13 cellular contexts compared by ENCODE assay signal in genomic region chr11:2890466-2891241, GRCh38. TPM values are rescaled to one million over a fixed set of nuclear protein-coding genes. Genes with fewer than 3 reads are reported as not detected.
DNase-seq lines count a peak whose midpoint lies in the region; ATAC-seq and TF ChIP-seq lines count a peak whose summit lies in the region.
"Had no signal": no experiment of that assay in that cellular context is flagged by ENCODE, and none has a peak within 500 bp of the region (broad histone marks: within the 10 kb centered on the region; RNA-seq: fewer than 3 reads in every experiment).

No MANE protein-coding gene starts in this region.

- no peak overlapping the region for H3T11ph ChIP-seq in H9 (ENCODE audit: low read length)

- DNase-seq in COR-L47 (lab: John Stamatoyannopoulos, UW): peak; percentile 85
- peak; percentile 66 for DNase-seq in NCI-H2029 (lab: John Stamatoyannopoulos, UW)
- peak; percentile 62 for DNase-seq in epithelial cell of esophagus (ENCODE audit: low read depth)
- DNase-seq in H9: no peak
- DNase-seq in PC-9: no peak
- DNase-seq: activated gamma-delta T cell treated with Interleukin-2 at 50 U/mL for 16 hours; effector CD8-positive, alpha-beta T cell; NCI-H1105 had no signal

- no peaks in the 10 kb centered on the region for H4K20me1 ChIP-seq in H9 (ENCODE audit: control insufficient read depth, insufficient read depth, insufficient read length)
- no peaks in the 10 kb centered on the region for H4K20me1 ChIP-seq in PC-9 (ENCODE audit: insufficient read depth)

- H3K4me1 Mint-ChIP-seq in nephron (peaks cover 30% of the 10 kb centered on the region), H9 (peaks cover 24% of the 10 kb centered on the region in 2 experiments)

- peak overlapping the region; percentile 25 for H3K4me3 ChIP-seq in epithelial cell of esophagus (ENCODE audit: low read length)
- no peak overlapping the region for H3K4me3 ChIP-seq in PC-9
- H3K4me3 ChIP-seq: lung had no signal

- H3K9ac ChIP-seq in H9 (ENCODE audit: extremely low read depth, insufficient read length, low read length): no peak overlapping the region

- H4K91ac ChIP-seq in H9 (ENCODE audit: insufficient read length, low read depth, low read length): no peak overlapping the region

- CTCF ChIA-PET in PC-9 (lab: Charles Lee): interaction anchor here (0.7 kb wide), 1 partner anchor 357 kb away, joined by 3 read pairs; no protein-coding TSS in a partner anchor

- H2BK15ac ChIP-seq in H9 (ENCODE audit: low read depth, low read length): no peak overlapping the region

- no TSS peak for BruUV-seq in PC-9 (replicated peaks; lab: Mats Ljungman, UMichigan)

- H2AFZ ChIP-seq in H9 (ENCODE audit: low read length): no peak overlapping the region
- H2AFZ ChIP-seq in PC-9: no peak overlapping the region

- no peaks in the 10 kb centered on the region for H3K23me2 ChIP-seq in H9 (ENCODE audit: insufficient read length, low read depth, low read length, poor library complexity, severe bottlenecking)

- no peak overlapping the region for H3K14ac ChIP-seq in H9 (ENCODE audit: insufficient read depth, low read length)

- H3K79me2 ChIP-seq in H9 (ENCODE audit: insufficient read depth, low read length) (no peaks in the 10 kb centered on the region), PC-9 (ENCODE audit: low read depth) (no peaks in the 10 kb centered on the region)

- H3K36me3 Mint-ChIP-seq in nephron (ENCODE audit: low read depth) (no peaks in the 10 kb centered on the region), H9 (ENCODE audit: insufficient read depth in 1 of 3, low read depth in 3 of 3) (no peaks in the 10 kb centered on the region; a peak in 1 of 7 replicates)
- H3K36me3 Mint-ChIP-seq: type B pancreatic cell had no signal

- intact Hi-C loops in PC-9 (cut with micrococcal nuclease; ENCODE audit: unreplicated experiment): no loop called here

- no peak overlapping the region for H2BK20ac ChIP-seq in H9 (ENCODE audit: low read depth, low read length, poor library complexity, severe bottlenecking)

- no peak overlapping the region for H3K4ac ChIP-seq in H9 (ENCODE audit: low read depth, low read length)

- H3K4me1 ChIP-seq in H9 (ENCODE audit: insufficient read depth, low read length): no peaks in the 10 kb centered on the region
- peaks cover 8% of the 10 kb centered on the region; the same call in 1 of the 2 replicates for H3K4me1 ChIP-seq in PC-9 (replicated peaks; ENCODE audit: insufficient read depth)

- ATAC-seq in GM19455 (IDR thresholded peaks at IDR 0.05; ENCODE audit: unreplicated experiment) (no peak), HG03469 (IDR thresholded peaks at IDR 0.05; ENCODE audit: unreplicated experiment) (no peak)

- H3K79me1 ChIP-seq in H9 (ENCODE audit: insufficient read depth, low read depth, low read length, poor library complexity, severe bottlenecking): no peaks in the 10 kb centered on the region

- no CpG with 5 or more reads among the region's 28 CpGs for WGBS in H9 (ENCODE audit: extremely low coverage, insufficient read length, low lambda C conversion rate)

- H2AK5ac ChIP-seq in H9 (ENCODE audit: insufficient read length, low read length): no peak overlapping the region

- POLR2A ChIA-PET in PC-9 (lab: Charles Lee; ENCODE audit: unreplicated experiment): interaction anchor here (0.6 kb wide), 1 partner anchor 9 kb away, joined by 3 read pairs; no protein-coding TSS in a partner anchor

- no peaks in the 10 kb centered on the region for H3K27me3 Mint-ChIP-seq in nephron (ENCODE audit: low read depth)
- peaks cover 62% of the 10 kb centered on the region for H3K27me3 Mint-ChIP-seq in H9 (ENCODE audit: low read depth)

- H3K27ac Mint-ChIP-seq in nephron: peak overlapping the region; percentile 19 to 76 (median 76)
- H3K27ac Mint-ChIP-seq in H9: no peak overlapping the region
- H3K27ac Mint-ChIP-seq: type B pancreatic cell had no signal

- H2BK12ac ChIP-seq in H9 (ENCODE audit: insufficient read length, low read depth, low read length): no peak overlapping the region

- no peak overlapping the region for H3K23ac ChIP-seq in H9 (ENCODE audit: insufficient read length, low read depth, low read length)

- H3K27ac ChIP-seq in H9 (ENCODE audit: insufficient read length, low read depth, low read length) (no peak overlapping the region), PC-9 (no peak overlapping the region)

- H3K9me3 Mint-ChIP-seq in nephron (no peaks in the 10 kb centered on the region), H9 (peaks cover 0 to 2% of the 10 kb centered on the region in 2 experiments; a peak in 2 of 5 replicates)
- H3K9me3 Mint-ChIP-seq: type B pancreatic cell had no signal

- no peaks in the 10 kb centered on the region for H3K9me2 ChIP-seq in PC-9 (ENCODE audit: insufficient read depth)

- no peaks in the 10 kb centered on the region; the same call in 1 of the 2 replicates for H3K27me3 ChIP-seq in H9 (ENCODE audit: insufficient read depth, low read length)
- no peaks in the 10 kb centered on the region for H3K27me3 ChIP-seq in PC-9 (ENCODE audit: insufficient read depth, low read depth)

- H3K4me2 ChIP-seq in H9 (ENCODE audit: insufficient read depth, insufficient read length, low read length): no peak overlapping the region
- H3K4me2 ChIP-seq in PC-9: no peak overlapping the region

- no peak overlapping the region for H2BK120ac ChIP-seq in H9 (ENCODE audit: low read depth, low read length, poor library complexity, severe bottlenecking)

- H4K8ac ChIP-seq in H9 (replicated peaks; ENCODE audit: insufficient read length, low read depth, low read length): no peak overlapping the region

- no peaks in the 10 kb centered on the region for H3K36me3 ChIP-seq in PC-9 (ENCODE audit: low read depth)

- 0 out of 2 replicates have a peak, but pooled peaks cover 3% of the 10 kb centered on the region for H3F3A ChIP-seq in PC-9 (ENCODE audit: insufficient read depth, low read depth)

- H3K18ac ChIP-seq in H9 (ENCODE audit: insufficient read length, low read depth, low read length): no peak overlapping the region

- H4K5ac ChIP-seq in H9 (ENCODE audit: insufficient read length, low read depth, low read length): no peak overlapping the region

- H3K9me3 ChIP-seq in H9 (ENCODE audit: control insufficient read depth, low read depth, low read length): peaks cover 4% of the 10 kb centered on the region
- no peaks in the 10 kb centered on the region for H3K9me3 ChIP-seq in PC-9 (ENCODE audit: insufficient read depth, low read depth)

- no peak overlapping the region for H2BK5ac ChIP-seq in H9 (ENCODE audit: insufficient read length, low read length)

- H3K4me3 Mint-ChIP-seq in nephron: no peak overlapping the region
- no peak overlapping the region for H3K4me3 Mint-ChIP-seq in H9
- H3K4me3 Mint-ChIP-seq: type B pancreatic cell had no signal

- TF ChIP-seq CTCF in epithelial cell of esophagus (IDR thresholded peaks at IDR 0.05; ENCODE audit: insufficient read depth, low read depth, low read length, missing control alignments) (no peak), nephron (IDR thresholded peaks at IDR 0.05; ENCODE audit: unreplicated experiment in 3 of 3) (no peak), H9 (conservative IDR thresholded peaks at IDR 0.05) (no peak), PC-9 (conservative IDR thresholded peaks at IDR 0.05) (no peak)

- H3K56ac ChIP-seq in H9 (ENCODE audit: insufficient read length, low read depth, low read length): no peak overlapping the region

RNA-seq across cellular contexts. Expression of gene CDKN1C, which starts 5.1 kb away (rescaled TPM):
- 15.4 and 17.8 TPM in 2 replicates for total RNA-seq in H9 (2021)
- 5.1 and 7.6 TPM in 2 replicates for total RNA-seq in PC-9 (2021)

RNA-seq across cellular contexts. Expression of gene PHLDA2, which starts 38.6 kb away (rescaled TPM):
- total RNA-seq in H9 (2021): 41.5 and 42.8 TPM in 2 replicates
- 10.7 and 14.1 TPM in 2 replicates for total RNA-seq in PC-9 (2021)

Comparison
In these comparisons a context has a peak if more than half of its experiments do, and no peak if none do; other contexts are left out.
1. DNase-seq: peak in COR-L47 (single experiment), NCI-H2029 (single experiment) and epithelial cell of esophagus (single experiment); none in H9 (single experiment) and PC-9 (0 of 2).
2. H3K27ac Mint-ChIP-seq: peak in nephron (3 of 3); none in H9 (0 of 3).